In genomic region chr17:66304304-66305174, GRCh38 we compare ENCODE assay signal across 8 cellular contexts. TPM values are rescaled to one million over a fixed set of nuclear protein-coding genes. Genes with fewer than 3 reads are reported as not detected.
DNase-seq lines count a peak whose midpoint lies in the region; ATAC-seq and TF ChIP-seq lines count a peak whose summit lies in the region.

No MANE protein-coding gene starts in this region.

- DNase-seq in BJ (ENCODE audit: low read depth) (no peak), HL-60 (ENCODE audit: low read depth in 1 of 2, low spot score in 1 of 2) (peak in 1 of 2 experiments; percentile 16), osteocyte (ENCODE audit: extremely low spot score, unreplicated experiment) (no peak)

- H3K27me3 ChIP-seq in BJ (ENCODE audit: control insufficient read depth, insufficient read depth, low read length), result no peaks in the 10 kb centered on the region
- no peaks in the 10 kb centered on the region for H3K27me3 ChIP-seq in HL-60 (ENCODE audit: insufficient read depth, poor library complexity, severe bottlenecking)
- H3K27me3 ChIP-seq in esophagus (ENCODE audit: control insufficient read depth in 1 of 2, insufficient read depth in 2 of 2, low read length in 2 of 2), result no peaks in the 10 kb centered on the region

- CTCF ChIA-PET in BJ (lab: Yijun Ruan, JAX), result interaction anchor here (1.3 kb wide), 1 partner anchor 55 kb away, joined by 3 read pairs; no protein-coding TSS in a partner anchor

- POLR2A ChIA-PET in BJ (lab: Charles Lee), result no interaction called here

- H3K9me3 ChIP-seq in esophagus (ENCODE audit: control insufficient read depth in 2 of 2, insufficient read depth in 1 of 2, low read depth in 1 of 2, low read length in 1 of 2), result no peaks in the 10 kb centered on the region

- H3K4me3 Mint-ChIP-seq in osteocyte (ENCODE audit: unreplicated experiment), result peak overlapping the region; percentile 97

- H3K9me3 Mint-ChIP-seq in osteocyte (ENCODE audit: unreplicated experiment), result no peaks in the 10 kb centered on the region

- peaks cover 57% of the 10 kb centered on the region for H3K4me1 Mint-ChIP-seq in osteocyte (ENCODE audit: unreplicated experiment)

- H3K36me3 Mint-ChIP-seq in osteocyte (ENCODE audit: unreplicated experiment), result peaks cover 21% of the 10 kb centered on the region

- peak overlapping the region; percentile 68 for H3K27ac ChIP-seq in HL-60 (replicated peaks)
- H3K27ac ChIP-seq in esophagus (ENCODE audit: low read depth in 2 of 2, low read length in 1 of 2), result peak overlapping the region; percentile 5

- WGBS in esophagus, 2 donors, result 55 to 65% methylated on average over 14 of the region's 14 CpGs

- peak overlapping the region; percentile 88 for H3K27ac Mint-ChIP-seq in osteocyte (ENCODE audit: unreplicated experiment)

- H3K4me1 ChIP-seq in esophagus (ENCODE audit: control insufficient read depth in 2 of 2, insufficient read depth in 2 of 2, low read length in 1 of 2), result peaks cover 0 to 3% of the 10 kb centered on the region in 2 donors

- no peak for ATAC-seq in GM21423 (IDR thresholded peaks at IDR 0.05; ENCODE audit: unreplicated experiment)
- ATAC-seq in GM18502 (IDR thresholded peaks at IDR 0.05; ENCODE audit: poor library complexity, unreplicated experiment), result no peak
- no peak for ATAC-seq in HG02973 (IDR thresholded peaks at IDR 0.05; ENCODE audit: unreplicated experiment)

- no peaks in the 10 kb centered on the region for H3K27me3 Mint-ChIP-seq in osteocyte (ENCODE audit: unreplicated experiment)

- H3K36me3 ChIP-seq in BJ (ENCODE audit: control insufficient read depth, insufficient read depth, low read length) (no peaks in the 10 kb centered on the region), esophagus (ENCODE audit: control insufficient read depth in 2 of 2, insufficient read depth in 2 of 2, low read length in 1 of 2) (no peaks in the 10 kb centered on the region)

- TF ChIP-seq CTCF in BJ (IDR thresholded peaks at IDR 0.05; ENCODE audit: insufficient read depth, low read depth, low read length) (peak; percentile 24; the same call in 1 of the 2 replicates), HL-60 (IDR thresholded peaks at IDR 0.05; ENCODE audit: insufficient read depth, low read length) (no peak), WI38 (IDR thresholded peaks at IDR 0.05; ENCODE audit: low read depth, low read length) (no peak), osteocyte (IDR thresholded peaks at IDR 0.05) (peak; percentile 9)

- H3K4me3 ChIP-seq in BJ (ENCODE audit: low read depth, low read length) (peak overlapping the region; percentile 94), HL-60 (replicated peaks; ENCODE audit: insufficient read depth, low read length) (peak overlapping the region; percentile 82), WI38 (ENCODE audit: low read depth, low read length) (peak overlapping the region; percentile 89), esophagus (ENCODE audit: low read depth in 1 of 2, low read length in 2 of 2) (peak overlapping the region; percentile 3 to 85)

RNA-seq across cellular contexts. Expression of gene PRKCA, which starts 2.1 kb away (rescaled TPM):
- polyA plus RNA-seq in BJ (2011; rRNA removed) (38.7 and 46.9 TPM in 2 replicates), esophagus (1 to 10 TPM; 1.2 to 1.3 TPM)
- polyA minus RNA-seq in BJ (2011; rRNA and poly(A)+ RNA removed), result 42.8 and 47.5 TPM in 2 replicates
- total RNA-seq in osteocyte, result 80.1 and 82.9 TPM in 2 replicates

Comparison
In these comparisons a context has a peak if more than half of its experiments do, and no peak if none do; other contexts are left out.
1. H3K4me3 ChIP-seq: peak in every context shown above with its lines; median percentile 94 in BJ; 89 in WI38; 82 in HL-60; 44 in esophagus.
2. CTCF ChIP-seq: peak in BJ (single experiment) and osteocyte (single experiment); none in HL-60 (single experiment) and WI38 (single experiment).
3. RNA of gene PRKCA, which starts 2.1 kb away (polyA plus RNA-seq): 38.7 to 46.9 TPM in BJ; 1.2 to 1.3 TPM in esophagus; every median in the first group is over 10 times any median in the second.